Comparison of ENCODE assay signal across 1 cellular context in the genomic region with DNA sequence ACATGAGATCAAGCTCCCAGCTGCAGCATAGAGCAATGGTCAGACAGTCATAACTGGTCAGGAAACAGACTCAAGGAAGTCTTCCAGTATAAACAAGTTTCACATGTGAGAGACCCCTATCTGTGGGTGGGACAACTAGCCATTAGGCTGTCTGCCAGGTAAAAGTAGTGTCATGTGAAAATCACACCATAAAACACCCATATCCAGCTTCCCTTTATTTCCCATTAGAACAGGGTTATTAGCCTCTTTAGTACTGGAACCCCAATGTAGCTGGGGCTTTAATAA.
TF ChIP-seq lines count a peak whose summit lies in the region.

No MANE protein-coding gene starts in this region.

TF ChIP-seq in GM23338, 12 proteins besides CTCF, POLR2A, EP300 and RAD21:
- TF ChIP-seq, protein P1, sequence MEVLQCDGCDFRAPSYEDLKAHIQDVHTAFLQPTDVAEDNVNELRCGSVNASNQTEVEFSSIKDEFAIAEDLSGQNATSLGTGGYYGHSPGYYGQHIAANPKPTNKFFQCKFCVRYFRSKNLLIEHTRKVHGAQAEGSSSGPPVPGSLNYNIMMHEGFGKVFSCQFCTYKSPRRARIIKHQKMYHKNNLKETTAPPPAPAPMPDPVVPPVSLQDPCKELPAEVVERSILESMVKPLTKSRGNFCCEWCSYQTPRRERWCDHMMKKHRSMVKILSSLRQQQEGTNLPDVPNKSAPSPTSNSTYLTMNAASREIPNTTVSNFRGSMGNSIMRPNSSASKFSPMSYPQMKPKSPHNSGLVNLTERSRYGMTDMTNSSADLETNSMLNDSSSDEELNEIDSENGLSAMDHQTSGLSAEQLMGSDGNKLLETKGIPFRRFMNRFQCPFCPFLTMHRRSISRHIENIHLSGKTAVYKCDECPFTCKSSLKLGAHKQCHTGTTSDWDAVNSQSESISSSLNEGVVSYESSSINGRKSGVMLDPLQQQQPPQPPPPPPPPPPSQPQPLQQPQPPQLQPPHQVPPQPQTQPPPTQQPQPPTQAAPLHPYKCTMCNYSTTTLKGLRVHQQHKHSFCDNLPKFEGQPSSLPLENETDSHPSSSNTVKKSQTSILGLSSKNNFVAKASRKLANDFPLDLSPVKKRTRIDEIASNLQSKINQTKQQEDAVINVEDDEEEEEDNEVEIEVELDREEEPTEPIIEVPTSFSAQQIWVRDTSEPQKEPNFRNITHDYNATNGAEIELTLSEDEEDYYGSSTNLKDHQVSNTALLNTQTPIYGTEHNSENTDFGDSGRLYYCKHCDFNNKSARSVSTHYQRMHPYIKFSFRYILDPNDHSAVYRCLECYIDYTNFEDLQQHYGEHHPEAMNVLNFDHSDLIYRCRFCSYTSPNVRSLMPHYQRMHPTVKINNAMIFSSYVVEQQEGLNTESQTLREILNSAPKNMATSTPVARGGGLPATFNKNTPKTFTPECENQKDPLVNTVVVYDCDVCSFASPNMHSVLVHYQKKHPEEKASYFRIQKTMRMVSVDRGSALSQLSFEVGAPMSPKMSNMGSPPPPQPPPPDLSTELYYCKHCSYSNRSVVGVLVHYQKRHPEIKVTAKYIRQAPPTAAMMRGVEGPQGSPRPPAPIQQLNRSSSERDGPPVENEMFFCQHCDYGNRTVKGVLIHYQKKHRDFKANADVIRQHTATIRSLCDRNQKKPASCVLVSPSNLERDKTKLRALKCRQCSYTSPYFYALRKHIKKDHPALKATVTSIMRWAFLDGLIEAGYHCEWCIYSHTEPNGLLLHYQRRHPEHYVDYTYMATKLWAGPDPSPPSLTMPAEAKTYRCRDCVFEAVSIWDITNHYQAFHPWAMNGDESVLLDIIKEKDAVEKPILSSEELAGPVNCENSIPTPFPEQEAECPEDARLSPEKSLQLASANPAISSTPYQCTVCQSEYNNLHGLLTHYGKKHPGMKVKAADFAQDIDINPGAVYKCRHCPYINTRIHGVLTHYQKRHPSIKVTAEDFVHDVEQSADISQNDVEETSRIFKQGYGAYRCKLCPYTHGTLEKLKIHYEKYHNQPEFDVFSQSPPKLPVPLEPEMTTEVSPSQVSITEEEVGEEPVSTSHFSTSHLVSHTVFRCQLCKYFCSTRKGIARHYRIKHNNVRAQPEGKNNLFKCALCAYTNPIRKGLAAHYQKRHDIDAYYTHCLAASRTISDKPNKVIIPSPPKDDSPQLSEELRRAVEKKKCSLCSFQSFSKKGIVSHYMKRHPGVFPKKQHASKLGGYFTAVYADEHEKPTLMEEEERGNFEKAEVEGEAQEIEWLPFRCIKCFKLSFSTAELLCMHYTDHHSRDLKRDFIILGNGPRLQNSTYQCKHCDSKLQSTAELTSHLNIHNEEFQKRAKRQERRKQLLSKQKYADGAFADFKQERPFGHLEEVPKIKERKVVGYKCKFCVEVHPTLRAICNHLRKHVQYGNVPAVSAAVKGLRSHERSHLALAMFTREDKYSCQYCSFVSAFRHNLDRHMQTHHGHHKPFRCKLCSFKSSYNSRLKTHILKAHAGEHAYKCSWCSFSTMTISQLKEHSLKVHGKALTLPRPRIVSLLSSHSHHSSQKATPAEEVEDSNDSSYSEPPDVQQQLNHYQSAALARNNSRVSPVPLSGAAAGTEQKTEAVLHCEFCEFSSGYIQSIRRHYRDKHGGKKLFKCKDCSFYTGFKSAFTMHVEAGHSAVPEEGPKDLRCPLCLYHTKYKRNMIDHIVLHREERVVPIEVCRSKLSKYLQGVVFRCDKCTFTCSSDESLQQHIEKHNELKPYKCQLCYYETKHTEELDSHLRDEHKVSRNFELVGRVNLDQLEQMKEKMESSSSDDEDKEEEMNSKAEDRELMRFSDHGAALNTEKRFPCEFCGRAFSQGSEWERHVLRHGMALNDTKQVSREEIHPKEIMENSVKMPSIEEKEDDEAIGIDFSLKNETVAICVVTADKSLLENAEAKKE (CRISPR knock-in tag; IDR thresholded peaks at IDR 0.05) = no peak
- TF ChIP-seq NANOG (IDR thresholded peaks at IDR 0.05; ENCODE audit: borderline replicate concordance) = no peak
- TF ChIP-seq JUNB (IDR thresholded peaks at IDR 0.05; ENCODE audit: unreplicated experiment) = no peak
- no peak for TF ChIP-seq POLR2AphosphoS5 (IDR thresholded peaks at IDR 0.05; ENCODE audit: low read depth)
- TF ChIP-seq EZH2 (IDR thresholded peaks at IDR 0.05; ENCODE audit: low read depth, unreplicated experiment) = no peak
- TF ChIP-seq REST (IDR thresholded peaks at IDR 0.05; ENCODE audit: unreplicated experiment) = no peak
